Comparison of ENCODE assay signal across 14 cellular contexts in genomic region chr17:77535892-77536291, GRCh38.
DNase-seq lines count a peak whose midpoint lies in the region; ATAC-seq and TF ChIP-seq lines count a peak whose summit lies in the region.
"Had no signal": no experiment of that assay in that cellular context is flagged by ENCODE, and none has a peak within 500 bp of the region (broad histone marks: within the 10 kb centered on the region; RNA-seq: fewer than 3 reads in every experiment).

No MANE protein-coding gene starts in this region.

- H3K4me3 Mint-ChIP-seq in activated CD8-positive, alpha-beta T cell treated with anti-CD3 and anti-CD28 coated beads for 36 hours = no peak overlapping the region
- H3K4me3 Mint-ChIP-seq in activated CD8-positive, alpha-beta T cell treated with anti-CD3 and anti-CD28 coated beads, Interleukin-2, amount 10 ng/mL, durations not matched to agents 7 days and 5 days = no peak overlapping the region
- H3K4me3 Mint-ChIP-seq in activated CD4-positive, alpha-beta memory T cell treated with anti-CD3 and anti-CD28 coated beads, Interleukin-2, amount 10 ng/mL, durations not matched to agents 7 days and 5 days = peak overlapping the region; percentile 4
- H3K4me3 Mint-ChIP-seq in stimulated activated naive CD8-positive, alpha-beta T cell treated with anti-CD3 and anti-CD28 coated beads, Interleukin-15, amount 100 ng/mL, for 72 hours = no peak overlapping the region

- peaks cover 7% of the 10 kb centered on the region for H3K9me3 Mint-ChIP-seq in activated CD8-positive, alpha-beta T cell treated with anti-CD3 and anti-CD28 coated beads for 36 hours
- peaks cover 10% of the 10 kb centered on the region for H3K9me3 Mint-ChIP-seq in activated CD8-positive, alpha-beta T cell treated with anti-CD3 and anti-CD28 coated beads, Interleukin-2, amount 10 ng/mL, durations not matched to agents 7 days and 5 days (ENCODE audit: insufficient read depth)
- H3K9me3 Mint-ChIP-seq in activated CD4-positive, alpha-beta memory T cell treated with anti-CD3 and anti-CD28 coated beads, Interleukin-2, amount 10 ng/mL, durations not matched to agents 7 days and 5 days = peaks cover 4% of the 10 kb centered on the region
- peaks cover 7 to 12% of the 10 kb centered on the region in 2 donors for H3K9me3 Mint-ChIP-seq in stimulated activated naive CD8-positive, alpha-beta T cell treated with anti-CD3 and anti-CD28 coated beads, Interleukin-15, amount 100 ng/mL, for 72 hours

- no peak for DNase-seq in activated CD8-positive, alpha-beta T cell treated with anti-CD3 and anti-CD28 coated beads for 36 hours
- no peak for DNase-seq in activated CD8-positive, alpha-beta T cell treated with anti-CD3 and anti-CD28 coated beads, Interleukin-2, amount 10 ng/mL, durations not matched to agents 7 days and 5 days
- DNase-seq in HEK293T (ENCODE audit: extremely low spot score) (peak; percentile 38), DMS79 treated with DMSO at 0.1 percent for 48 hours (lab: John Stamatoyannopoulos, UW) (no peak), NCI-H748 (lab: John Stamatoyannopoulos, UW; ENCODE audit: unreplicated experiment) (no peak), ecto neural progenitor cell (ENCODE audit: low spot score) (no peak)
- no peak for DNase-seq in activated CD4-positive, alpha-beta memory T cell treated with anti-CD3 and anti-CD28 coated beads, Interleukin-2, amount 10 ng/mL, durations not matched to agents 7 days and 5 days
- no peak for DNase-seq in stimulated activated naive CD8-positive, alpha-beta T cell treated with anti-CD3 and anti-CD28 coated beads, Interleukin-15, amount 100 ng/mL, for 72 hours
- DNase-seq: 8988T, Caco-2, GDM1, NCI-H1092, NCI-H774, Right ventricle myocardium superior had no signal

- no peak overlapping the region for H3K27ac Mint-ChIP-seq in activated CD8-positive, alpha-beta T cell treated with anti-CD3 and anti-CD28 coated beads for 36 hours
- no peak overlapping the region for H3K27ac Mint-ChIP-seq in activated CD8-positive, alpha-beta T cell treated with anti-CD3 and anti-CD28 coated beads, Interleukin-2, amount 10 ng/mL, durations not matched to agents 7 days and 5 days
- H3K27ac Mint-ChIP-seq in activated CD4-positive, alpha-beta memory T cell treated with anti-CD3 and anti-CD28 coated beads, Interleukin-2, amount 10 ng/mL, durations not matched to agents 7 days and 5 days = peak overlapping the region; percentile 65
- H3K27ac Mint-ChIP-seq in stimulated activated naive CD8-positive, alpha-beta T cell treated with anti-CD3 and anti-CD28 coated beads, Interleukin-15, amount 100 ng/mL, for 72 hours = no peak overlapping the region

- POLR2A ChIA-PET in activated CD8-positive, alpha-beta T cell treated with anti-CD3 and anti-CD28 coated beads for 36 hours (lab: Charles Lee) = no interaction called here
- POLR2A ChIA-PET in activated CD8-positive, alpha-beta T cell treated with anti-CD3 and anti-CD28 coated beads, Interleukin-2, amount 10 ng/mL, durations not matched to agents 7 days and 5 days (lab: Charles Lee) = no interaction called here
- POLR2A ChIA-PET in HEK293T (lab: Yijun Ruan, JAX) = no interaction called here
- POLR2A ChIA-PET in activated CD4-positive, alpha-beta memory T cell treated with anti-CD3 and anti-CD28 coated beads, Interleukin-2, amount 10 ng/mL, durations not matched to agents 7 days and 5 days (lab: Charles Lee) = no interaction called here

- H3K27me3 Mint-ChIP-seq in activated CD8-positive, alpha-beta T cell treated with anti-CD3 and anti-CD28 coated beads for 36 hours = no peaks in the 10 kb centered on the region
- H3K27me3 Mint-ChIP-seq in activated CD8-positive, alpha-beta T cell treated with anti-CD3 and anti-CD28 coated beads, Interleukin-2, amount 10 ng/mL, durations not matched to agents 7 days and 5 days (ENCODE audit: low read depth) = peaks cover 20% of the 10 kb centered on the region
- peaks cover 31% of the 10 kb centered on the region for H3K27me3 Mint-ChIP-seq in activated CD4-positive, alpha-beta memory T cell treated with anti-CD3 and anti-CD28 coated beads, Interleukin-2, amount 10 ng/mL, durations not matched to agents 7 days and 5 days
- no peaks in the 10 kb centered on the region for H3K27me3 Mint-ChIP-seq in stimulated activated naive CD8-positive, alpha-beta T cell treated with anti-CD3 and anti-CD28 coated beads, Interleukin-15, amount 100 ng/mL, for 72 hours

- peak; percentile 45 for ATAC-seq in activated CD8-positive, alpha-beta T cell treated with anti-CD3 and anti-CD28 coated beads for 36 hours
- ATAC-seq in activated CD8-positive, alpha-beta T cell treated with anti-CD3 and anti-CD28 coated beads, Interleukin-2, amount 10 ng/mL, durations not matched to agents 7 days and 5 days = no peak
- ATAC-seq in stimulated activated naive CD8-positive, alpha-beta T cell treated with anti-CD3 and anti-CD28 coated beads, Interleukin-15, amount 100 ng/mL, for 72 hours = peak; percentile 53

- intact Hi-C loops in activated CD8-positive, alpha-beta T cell treated with anti-CD3 and anti-CD28 coated beads for 36 hours (cut with micrococcal nuclease) = no loop called here

- H3K36me3 Mint-ChIP-seq in activated CD8-positive, alpha-beta T cell treated with anti-CD3 and anti-CD28 coated beads for 36 hours (ENCODE audit: low read depth) = peaks cover 4% of the 10 kb centered on the region
- peaks cover 6% of the 10 kb centered on the region for H3K36me3 Mint-ChIP-seq in activated CD8-positive, alpha-beta T cell treated with anti-CD3 and anti-CD28 coated beads, Interleukin-2, amount 10 ng/mL, durations not matched to agents 7 days and 5 days (ENCODE audit: low read depth)
- peaks cover 3% of the 10 kb centered on the region for H3K36me3 Mint-ChIP-seq in activated CD4-positive, alpha-beta memory T cell treated with anti-CD3 and anti-CD28 coated beads, Interleukin-2, amount 10 ng/mL, durations not matched to agents 7 days and 5 days (ENCODE audit: low read depth)

- CTCF ChIA-PET in activated CD8-positive, alpha-beta T cell treated with anti-CD3 and anti-CD28 coated beads for 36 hours (lab: Charles Lee) = interaction anchor here (0.8 kb wide), 1 partner anchor 109 kb away, joined by 3 read pairs; no protein-coding TSS in a partner anchor
- CTCF ChIA-PET in activated CD8-positive, alpha-beta T cell treated with anti-CD3 and anti-CD28 coated beads, Interleukin-2, amount 10 ng/mL, durations not matched to agents 7 days and 5 days (lab: Charles Lee) = interaction anchor here (0.7 to 1.5 kb wide), 2 partner anchors 114 to 477 kb away, joined by 3 to 6 read pairs; no protein-coding TSS in a partner anchor
- CTCF ChIA-PET in HEK293T (lab: Yijun Ruan, JAX) = no interaction called here
- CTCF ChIA-PET in activated CD4-positive, alpha-beta memory T cell treated with anti-CD3 and anti-CD28 coated beads, Interleukin-2, amount 10 ng/mL, durations not matched to agents 7 days and 5 days (lab: Charles Lee) = interaction anchor here (0.6 kb wide), 1 partner anchor 652 kb away, joined by 3 read pairs; no protein-coding TSS in a partner anchor

- no peak for TF ChIP-seq CTCF in activated CD8-positive, alpha-beta T cell treated with anti-CD3 and anti-CD28 coated beads for 36 hours (IDR thresholded peaks at IDR 0.05)

- peaks cover 11% of the 10 kb centered on the region for H3K4me1 Mint-ChIP-seq in activated CD8-positive, alpha-beta T cell treated with anti-CD3 and anti-CD28 coated beads for 36 hours (ENCODE audit: low read depth)
- H3K4me1 Mint-ChIP-seq in activated CD8-positive, alpha-beta T cell treated with anti-CD3 and anti-CD28 coated beads, Interleukin-2, amount 10 ng/mL, durations not matched to agents 7 days and 5 days (ENCODE audit: low read depth) = peaks cover 14% of the 10 kb centered on the region
- peaks cover 13% of the 10 kb centered on the region for H3K4me1 Mint-ChIP-seq in activated CD4-positive, alpha-beta memory T cell treated with anti-CD3 and anti-CD28 coated beads, Interleukin-2, amount 10 ng/mL, durations not matched to agents 7 days and 5 days
- peaks cover 10% of the 10 kb centered on the region for H3K4me1 Mint-ChIP-seq in stimulated activated naive CD8-positive, alpha-beta T cell treated with anti-CD3 and anti-CD28 coated beads, Interleukin-15, amount 100 ng/mL, for 72 hours

TF ChIP-seq in HEK293T, 16 proteins besides CTCF, POLR2A, EP300 and RAD21:
- TF ChIP-seq SUZ12 (IDR thresholded peaks at IDR 0.05) (no peak), FOXM1 (IDR thresholded peaks at IDR 0.05; ENCODE audit: borderline replicate concordance) (no peak), BHLHE40 (IDR thresholded peaks at IDR 0.05; ENCODE audit: borderline replicate concordance) (no peak), ARNT (IDR thresholded peaks at IDR 0.05) (no peak), ZNF384 (IDR thresholded peaks at IDR 0.05) (no peak), ELF4 (IDR thresholded peaks at IDR 0.05) (no peak), NFRKB (IDR thresholded peaks at IDR 0.05) (no peak), TARDBP (IDR thresholded peaks at IDR 0.05) (no peak), CTBP1 (IDR thresholded peaks at IDR 0.05; ENCODE audit: borderline replicate concordance) (no peak), FOXK2 (IDR thresholded peaks at IDR 0.05) (no peak), HDGF (IDR thresholded peaks at IDR 0.05; ENCODE audit: borderline replicate concordance) (no peak), FOXA1 (IDR thresholded peaks at IDR 0.05) (no peak), PKNOX1 (IDR thresholded peaks at IDR 0.05) (no peak), SP1 (IDR thresholded peaks at IDR 0.05) (no peak)
